ENCODE assay signal across 14 cellular contexts in the genomic region with DNA sequence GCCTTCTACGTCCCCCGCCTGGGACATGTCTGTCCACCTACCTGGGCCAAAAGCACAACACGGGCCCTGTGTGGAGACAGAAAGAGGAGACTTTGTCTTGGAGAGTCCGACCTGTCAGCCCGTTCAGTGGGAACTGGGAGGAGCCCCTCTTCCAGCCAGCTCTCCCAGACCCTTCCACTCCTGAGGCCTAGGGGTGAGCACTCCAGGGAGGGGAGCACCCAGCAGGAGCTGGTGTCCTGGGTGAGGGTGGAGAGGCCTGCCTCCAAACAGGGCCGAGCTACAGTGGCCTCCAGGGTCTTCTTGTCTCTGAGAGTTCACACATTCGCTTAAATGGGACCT. TPM values are rescaled to one million over a fixed set of nuclear protein-coding genes. Genes with fewer than 3 reads are reported as not detected.
DNase-seq lines count a peak whose midpoint lies in the region; FAIRE-seq and TF ChIP-seq lines count a peak whose summit lies in the region.
"Had no signal": no experiment of that assay in that cellular context is flagged by ENCODE, and none has a peak within 500 bp of the region (broad histone marks: within the 10 kb centered on the region; RNA-seq: fewer than 3 reads in every experiment).

No MANE protein-coding gene starts in this region.

- H3K4me3 ChIP-seq in NT2/D1 (ENCODE audit: insufficient read length, low read depth): peak overlapping the region; percentile 22
- peak overlapping the region; percentile 67 for H3K4me3 ChIP-seq in endodermal cell (ENCODE audit: low read length)
- no peak overlapping the region for H3K4me3 ChIP-seq in spleen
- H3K4me3 ChIP-seq in mammary epithelial cell (replicated peaks in 1 of 3; ENCODE audit: insufficient read depth in 1 of 3, low read depth in 2 of 3, low read length in 3 of 3): no peak overlapping the region
- H3K4me3 ChIP-seq in kidney (ENCODE audit: low read length in 2 of 2): no peak overlapping the region
- H3K4me3 ChIP-seq: left ventricle myocardium inferior, right atrium auricular region had no signal

- H3K79me2 ChIP-seq in mammary epithelial cell (ENCODE audit: insufficient read depth, low read length): no peaks in the 10 kb centered on the region

- no peaks in the 10 kb centered on the region for H3K36me3 ChIP-seq in ES-I3 (ENCODE audit: insufficient read depth, low read length)
- no peaks in the 10 kb centered on the region for H3K36me3 ChIP-seq in NT2/D1 (ENCODE audit: insufficient read depth, insufficient read length, low read length)
- no peaks in the 10 kb centered on the region for H3K36me3 ChIP-seq in endodermal cell (ENCODE audit: control insufficient read depth, insufficient read depth, low read length)
- no peaks in the 10 kb centered on the region for H3K36me3 ChIP-seq in spleen
- H3K36me3 ChIP-seq in mammary epithelial cell (ENCODE audit: insufficient read depth, low read length): no peaks in the 10 kb centered on the region
- H3K36me3 ChIP-seq in kidney (ENCODE audit: control insufficient read depth in 1 of 2, insufficient read depth in 2 of 2, low read length in 2 of 2): no peaks in the 10 kb centered on the region
- H3K36me3 ChIP-seq: left ventricle myocardium inferior, right atrium auricular region had no signal

- H3K4me3 Mint-ChIP-seq in endodermal cell: peak overlapping the region; percentile 64
- H3K4me3 Mint-ChIP-seq: activated T-helper 1 cell treated with anti-CD3 and anti-CD28 coated beads, Interleukin-12 subunit alpha, Interleukin-12 subunit beta, Interleukin-2, Interleukin-4 antibody, amounts not matched to agents 30 ng/mL and 10 ng/mL and 1 ng/mL, durations not matched to agents 14 hours and 24 hours and 36 hours had no signal

- intact Hi-C loops in spleen (cut with DNase I; ENCODE audit: low total_unique reads): loop anchor here (5.0 kb wide), 1 partner anchor 147 kb away; no protein-coding TSS in a partner anchor
- intact Hi-C loops in mammary epithelial cell (cut with micrococcal nuclease): no loop called here
- intact Hi-C loops in kidney (cut with DNase I): loop anchor here (10.0 kb wide), 1 partner anchor 150 kb away; no protein-coding TSS in a partner anchor

- H3K9ac ChIP-seq in ES-I3 (ENCODE audit: low read depth, low read length) (peak overlapping the region; percentile 49; the same call in 1 of the 2 replicates), NT2/D1 (ENCODE audit: insufficient read length, low read depth) (peak overlapping the region; percentile 42), endodermal cell (ENCODE audit: extremely low read depth, low read length, poor library complexity, severe bottlenecking) (no peak overlapping the region), mammary epithelial cell (ENCODE audit: insufficient read depth, low read length) (no peak overlapping the region), kidney (ENCODE audit: low read length in 2 of 2) (no peak overlapping the region)

- H3K4me1 Mint-ChIP-seq in endodermal cell: peaks cover 2% of the 10 kb centered on the region

- TF ChIP-seq POLR2A in spleen (IDR thresholded peaks at IDR 0.05): no peak

- no peak overlapping the region for H2AFZ ChIP-seq in mammary epithelial cell (ENCODE audit: low read depth, low read length)

- no peaks in the 10 kb centered on the region for H4K20me1 ChIP-seq in mammary epithelial cell (ENCODE audit: insufficient read depth, low read length)

- no peak for TF ChIP-seq CTCF in endodermal cell (conservative IDR thresholded peaks at IDR 0.05)
- no peak for TF ChIP-seq CTCF in spleen (IDR thresholded peaks at IDR 0.05 in 8 of 11, conservative IDR thresholded peaks at IDR 0.05 in 3 of 11)
- no peak for TF ChIP-seq CTCF in mammary epithelial cell (conservative IDR thresholded peaks at IDR 0.05 in 1 of 2, IDR thresholded peaks at IDR 0.05 in 1 of 2; ENCODE audit: extremely low read depth in 1 of 2, insufficient read depth in 1 of 2, low read depth in 1 of 2, low read length in 2 of 2)
- no peak for TF ChIP-seq CTCF in kidney (IDR thresholded peaks at IDR 0.05; ENCODE audit: borderline replicate concordance, extremely low read depth, insufficient read depth)

- in situ Hi-C loops in mammary epithelial cell (cut with MboI; ENCODE audit: low sequenced_read_pairs in 2 of 2): no loop called here

- DNase-seq in NT2/D1 (ENCODE audit: low read depth, low spot score) (no peak), endodermal cell (peak; percentile 47), spleen (no peak), mammary epithelial cell (no peak), kidney (no peak), superior temporal gyrus (ENCODE audit: extremely low spot score) (no peak), COLO668 (lab: John Stamatoyannopoulos, UW; ENCODE audit: unreplicated experiment) (no peak)
- DNase-seq: NCI-H1092 treated with DMSO at 0.1 percent for 48 hours had no signal

- no peaks in the 10 kb centered on the region for H3K27me3 Mint-ChIP-seq in endodermal cell (ENCODE audit: insufficient read depth)

- H3K9me3 Mint-ChIP-seq in endodermal cell: peaks cover 2% of the 10 kb centered on the region
- H3K9me3 Mint-ChIP-seq: activated T-helper 1 cell treated with anti-CD3 and anti-CD28 coated beads, Interleukin-12 subunit alpha, Interleukin-12 subunit beta, Interleukin-2, Interleukin-4 antibody, amounts not matched to agents 30 ng/mL and 10 ng/mL and 1 ng/mL, durations not matched to agents 14 hours and 24 hours and 36 hours; nephron progenitor cell had no signal

- dilution Hi-C loops in mammary epithelial cell (cut with HindIII; ENCODE audit: low sequenced_read_pairs): no loop called here

- H3K4me1 ChIP-seq in ES-I3 (ENCODE audit: insufficient read depth, low read length) (no peaks in the 10 kb centered on the region), NT2/D1 (ENCODE audit: insufficient read depth, insufficient read length) (peaks cover 11% of the 10 kb centered on the region), endodermal cell (ENCODE audit: control insufficient read depth, insufficient read depth, low read length) (no peaks in the 10 kb centered on the region), spleen (peaks cover 0 to 58% (median 26%) of the 10 kb centered on the region in 6 donors), mammary epithelial cell (ENCODE audit: insufficient read depth, low read length) (no peaks in the 10 kb centered on the region), kidney (ENCODE audit: control insufficient read depth in 1 of 2, insufficient read depth in 1 of 2, low read depth in 1 of 2, low read length in 2 of 2) (no peaks in the 10 kb centered on the region)
- H3K4me1 ChIP-seq: left ventricle myocardium inferior, right atrium auricular region had no signal

- H3K9me3 ChIP-seq in ES-I3 (ENCODE audit: control insufficient read depth, insufficient read depth, low read length) (no peaks in the 10 kb centered on the region), NT2/D1 (ENCODE audit: insufficient read depth, low read length) (no peaks in the 10 kb centered on the region), endodermal cell (ENCODE audit: control insufficient read depth, low read length) (no peaks in the 10 kb centered on the region), spleen (peaks cover 0 to 5% (median 0%) of the 10 kb centered on the region in 8 donors), mammary epithelial cell (replicated peaks; ENCODE audit: insufficient read depth, low read length) (no peaks in the 10 kb centered on the region), kidney (ENCODE audit: control insufficient read depth in 1 of 2, low read length in 2 of 2) (no peaks in the 10 kb centered on the region)
- H3K9me3 ChIP-seq: right atrium auricular region had no signal

- no peaks in the 10 kb centered on the region for H3K36me3 Mint-ChIP-seq in endodermal cell (ENCODE audit: low read depth)

- CTCF ChIA-PET in mammary epithelial cell (lab: Charles Lee; ENCODE audit: low non-redundant PET): interaction anchor here (0.5 to 0.8 kb wide), 4 partner anchors 145 to 630 kb away, joined by 3 to 6 read pairs (median 4); no protein-coding TSS in a partner anchor

- no peak for FAIRE-seq in kidney (lab: Jason Lieb, UNC)

- no TSS peak for BruUV-seq in mammary epithelial cell (replicated peaks; lab: Mats Ljungman, UMichigan)

- no peak overlapping the region for H3K27ac Mint-ChIP-seq in endodermal cell
- H3K27ac Mint-ChIP-seq: activated T-helper 1 cell treated with anti-CD3 and anti-CD28 coated beads, Interleukin-12 subunit alpha, Interleukin-12 subunit beta, Interleukin-2, Interleukin-4 antibody, amounts not matched to agents 30 ng/mL and 10 ng/mL and 1 ng/mL, durations not matched to agents 14 hours and 24 hours and 36 hours; nephron progenitor cell had no signal

- no peak overlapping the region for H3K4me2 ChIP-seq in mammary epithelial cell (ENCODE audit: insufficient read depth, low read depth, low read length)

- 90 to 94% methylated on average over 3 to 7 of the region's 7 CpGs for WGBS in endodermal cell (ENCODE audit: insufficient coverage in 1 of 2, insufficient read length in 1 of 2), 2 experiments
- WGBS in spleen, 5 donors: 91 to 95% (median 92%) methylated on average over 7 of the region's 7 CpGs
- 100% methylated on average over 4 of the region's 7 CpGs for WGBS in mammary epithelial cell (ENCODE audit: low coverage, missing lambda C conversion rate)

- H3K27me3 ChIP-seq in NT2/D1 (ENCODE audit: insufficient read depth, insufficient read length) (no peaks in the 10 kb centered on the region), endodermal cell (ENCODE audit: control insufficient read depth, insufficient read depth, low read length, poor library complexity, severe bottlenecking) (no peaks in the 10 kb centered on the region), spleen (replicated peaks in 1 of 7) (no peaks in the 10 kb centered on the region), mammary epithelial cell (ENCODE audit: insufficient read depth, low read length) (no peaks in the 10 kb centered on the region)
- H3K27me3 ChIP-seq: right atrium auricular region had no signal

- H3K27ac ChIP-seq in endodermal cell (ENCODE audit: low read depth, low read length) (no peak overlapping the region), spleen (peak overlapping the region in 6 of 8 donors; percentile 32 to 71 (median 50)), mammary epithelial cell (ENCODE audit: insufficient read depth, low read depth, low read length) (no peak overlapping the region), kidney (ENCODE audit: low read depth in 2 of 2, low read length in 2 of 2) (no peak overlapping the region)
- H3K27ac ChIP-seq: C4-2B, left ventricle myocardium inferior, right atrium auricular region had no signal

RNA-seq across cellular contexts. Expression of a gene that starts 0.5 kb away (rescaled TPM):
- total RNA-seq in endodermal cell (1 to 10 TPM; 2.0 to 3.1 TPM), spleen (1 to 10 TPM; 1.2 to 5.0 (median 4.1) TPM), mammary epithelial cell (10 to 100 TPM; 10.3 to 14.3 TPM), kidney (0.98 TPM)
- 1.00 TPM for polyA plus RNA-seq in endodermal cell (2013, experiment 1 of 2)
- 1.4 TPM for polyA plus RNA-seq in endodermal cell (2013, experiment 2 of 2)
- polyA plus RNA-seq in spleen (1 to 10 TPM in 2 of 3 donors, under 1 TPM in 1; 0.74 to 2.0 (median 1.4) TPM), mammary epithelial cell (5.4 TPM), kidney (ENCODE audit: insufficient read depth, low read depth, low replicate concordance) (0.22 TPM)
- polyA minus RNA-seq in mammary epithelial cell: 2.1 TPM
- total RNA-seq: activated T-helper 1 cell treated with anti-CD3 and anti-CD28 coated beads, Interleukin-12 subunit alpha, Interleukin-12 subunit beta, Interleukin-2, Interleukin-4 antibody, amounts not matched to agents 30 ng/mL and 10 ng/mL and 1 ng/mL, durations not matched to agents 14 hours and 24 hours and 36 hours; left ventricle myocardium inferior had no signal

RNA-seq across cellular contexts. Expression of a gene that starts 51.1 kb away (rescaled TPM):
- 10 to 100 TPM; 13.1 to 22.7 TPM for total RNA-seq in endodermal cell
- polyA plus RNA-seq in endodermal cell (2013, experiment 1 of 2): 37.3 TPM
- polyA plus RNA-seq in endodermal cell (2013, experiment 2 of 2): 34.7 TPM
- total RNA-seq in spleen: 1 to 10 TPM in 5 of 7 donors, under 1 TPM in 2; 0.82 to 5.1 (median 2.7) TPM
- polyA plus RNA-seq in spleen: 1 to 10 TPM in 1 of 3 donors, under 1 TPM in 2; 0.52 to 1.4 (median 0.57) TPM
- total RNA-seq in mammary epithelial cell: 1 to 10 TPM in 1 of 2 donors, under 1 TPM in 1; 0.83 to 3.8 TPM
- polyA plus RNA-seq in mammary epithelial cell: 1.3 TPM
- polyA minus RNA-seq in mammary epithelial cell: 0.83 TPM
- total RNA-seq in kidney: 3.2 TPM
- 5.3 TPM for polyA plus RNA-seq in kidney (ENCODE audit: insufficient read depth, low read depth, low replicate concordance)

Comparison
In these comparisons a context has a peak if more than half of its experiments do, and no peak if none do; other contexts are left out.
1. H3K9ac ChIP-seq: peak in ES-I3 (single experiment) and NT2/D1 (single experiment); none in endodermal cell (single experiment), mammary epithelial cell (single experiment) and kidney (0 of 2).
2. H3K4me3 ChIP-seq: peak in NT2/D1 (single experiment) and endodermal cell (single experiment); none in spleen (0 of 8), mammary epithelial cell (0 of 3) and kidney (0 of 2).
3. H3K27ac ChIP-seq: peak in spleen (6 of 8); none in endodermal cell (single experiment), mammary epithelial cell (single experiment) and kidney (0 of 2).